In genomic region chr11:569273-569885, GRCh38 we compare ENCODE assay signal across 8 cellular contexts. TPM values are rescaled to one million over a fixed set of nuclear protein-coding genes. Genes with fewer than 3 reads are reported as not detected.
DNase-seq lines count a peak whose midpoint lies in the region; ATAC-seq and TF ChIP-seq lines count a peak whose summit lies in the region.

No MANE protein-coding gene starts in this region.

- H3K9ac ChIP-seq in ES-I3 (ENCODE audit: low read depth, low read length) = peak overlapping the region; percentile 61
- H3K9ac ChIP-seq in SK-N-MC (ENCODE audit: insufficient read length) = peak overlapping the region; percentile 84

- peak overlapping the region; percentile 80 for H3K4me3 ChIP-seq in SK-N-MC

- in situ Hi-C loops in GM13977 (cut with MboI; ENCODE audit: low pct_unique_long_range_greater_than_20kb, low sequenced_read_pairs, unreplicated experiment) = no loop called here

- no peaks in the 10 kb centered on the region for H3K36me3 Mint-ChIP-seq in progenitor cell of endocrine pancreas (ENCODE audit: insufficient read depth)

- no peaks in the 10 kb centered on the region for H3K27me3 ChIP-seq in foreskin keratinocyte

- H3K36me3 ChIP-seq in ES-I3 (ENCODE audit: insufficient read depth, low read length) = no peaks in the 10 kb centered on the region
- H3K36me3 ChIP-seq in SK-N-MC (ENCODE audit: insufficient read depth, low read length) = no peaks in the 10 kb centered on the region

- H3K27ac ChIP-seq in SK-N-MC (peak overlapping the region; percentile 60; the same call in 1 of the 2 replicates), foreskin keratinocyte (peak overlapping the region; percentile 78)

- H3K4me1 ChIP-seq in ES-I3 (ENCODE audit: insufficient read depth, low read length) (peaks cover 16% of the 10 kb centered on the region), foreskin keratinocyte (no peaks in the 10 kb centered on the region)

- peaks cover 4% of the 10 kb centered on the region for H3K4me1 Mint-ChIP-seq in progenitor cell of endocrine pancreas (ENCODE audit: low read depth)

- DNase-seq in SK-N-MC (ENCODE audit: low read depth, low spot score) = no peak
- no peak for DNase-seq in foreskin keratinocyte
- DNase-seq in progenitor cell of endocrine pancreas (ENCODE audit: low spot score, unreplicated experiment) = no peak
- no peak for DNase-seq in AG20443 (ENCODE audit: low spot score)
- no peak for DNase-seq in GM20000 (ENCODE audit: low spot score)
- no peak for DNase-seq in GM13977 (ENCODE audit: low spot score)
- DNase-seq in NCI-H2081 treated with DMSO at 0.1 percent for 48 hours (lab: John Stamatoyannopoulos, UW) = no peak

- no peak for TF ChIP-seq CTCF in foreskin keratinocyte (conservative IDR thresholded peaks at IDR 0.05)
- no peak for TF ChIP-seq CTCF in progenitor cell of endocrine pancreas (IDR thresholded peaks at IDR 0.05; ENCODE audit: unreplicated experiment)
- TF ChIP-seq CTCF in GM20000 (IDR thresholded peaks at IDR 0.05; ENCODE audit: extremely low read depth, missing control alignments) = no peak
- no peak for TF ChIP-seq CTCF in GM13977 (IDR thresholded peaks at IDR 0.05; ENCODE audit: extremely low read depth, insufficient read depth, missing control alignments)

- peaks cover 8% of the 10 kb centered on the region for H3K27me3 Mint-ChIP-seq in progenitor cell of endocrine pancreas

- peak overlapping the region; percentile 73 for H3K4me3 Mint-ChIP-seq in progenitor cell of endocrine pancreas (ENCODE audit: low read depth)

- H3K9me3 ChIP-seq in ES-I3 (ENCODE audit: control insufficient read depth, insufficient read depth, low read length) (no peaks in the 10 kb centered on the region), SK-N-MC (ENCODE audit: low read depth, low read length) (no peaks in the 10 kb centered on the region)

- H3K9me3 Mint-ChIP-seq in progenitor cell of endocrine pancreas (ENCODE audit: low read depth) = no peaks in the 10 kb centered on the region

- ATAC-seq in foreskin keratinocyte = no peak

- no peak overlapping the region for H3K27ac Mint-ChIP-seq in progenitor cell of endocrine pancreas

RNA-seq across cellular contexts. Expression of gene PHRF1, which starts 6.9 kb away (rescaled TPM):
- total RNA-seq in foreskin keratinocyte (28.4 and 30.4 TPM in 2 replicates), progenitor cell of endocrine pancreas (44.4 and 44.9 TPM in 2 replicates)
- polyA plus RNA-seq in foreskin keratinocyte = 14.2 and 15.1 TPM in 2 replicates

RNA-seq across cellular contexts. Expression of gene RASSF7, which starts 8.6 kb away (rescaled TPM):
- total RNA-seq in foreskin keratinocyte (37.3 and 44.3 TPM in 2 replicates), progenitor cell of endocrine pancreas (38.2 and 40.8 TPM in 2 replicates)
- 51.7 and 59.1 TPM in 2 replicates for polyA plus RNA-seq in foreskin keratinocyte

RNA-seq across cellular contexts. Expression of gene LMNTD2, which starts 8.8 kb away (rescaled TPM):
- total RNA-seq in foreskin keratinocyte (0.92 and 0.95 TPM in 2 replicates), progenitor cell of endocrine pancreas (15.6 and 19.3 TPM in 2 replicates)
- 1.2 and 1.3 TPM in 2 replicates for polyA plus RNA-seq in foreskin keratinocyte

RNA-seq across cellular contexts. Expression of gene LRRC56, which starts 32.1 kb away (rescaled TPM):
- total RNA-seq in foreskin keratinocyte (0.28 and 0.48 TPM in 2 replicates), progenitor cell of endocrine pancreas (5.1 and 5.4 TPM in 2 replicates)
- 0.30 and 0.47 TPM in 2 replicates for polyA plus RNA-seq in foreskin keratinocyte

RNA-seq across cellular contexts. Expression of gene HRAS, which starts 34.0 kb away (rescaled TPM):
- total RNA-seq in foreskin keratinocyte (167 and 199 TPM in 2 replicates), progenitor cell of endocrine pancreas (53.4 and 61.6 TPM in 2 replicates)
- polyA plus RNA-seq in foreskin keratinocyte = 252 and 263 TPM in 2 replicates
